Comparison of ENCODE assay signal across 41 cellular contexts in genomic region chr6:160306284-160306683, GRCh38. TPM values are rescaled to one million over a fixed set of nuclear protein-coding genes. Genes with fewer than 3 reads are reported as not detected.
A peak's percentile ranks its signal among the peaks of the same experiment; 100 is the strongest.
DNase-seq lines count a peak whose midpoint lies in the region; ATAC-seq, FAIRE-seq and TF ChIP-seq lines count a peak whose summit lies in the region.
"Had no signal": no experiment of that assay in that cellular context is flagged by ENCODE, and none has a peak within 500 bp of the region (broad histone marks: within the 10 kb centered on the region; RNA-seq: fewer than 3 reads in every experiment).

No MANE protein-coding gene starts in this region.

- H4K20me1 ChIP-seq in GM23338 (replicated peaks; ENCODE audit: insufficient read depth): no peaks in the 10 kb centered on the region

- WGBS in psoas muscle, 3 donors: 22 to 45% (median 26%) methylated on average over 4 of the region's 4 CpGs

- peaks cover 41% of the 10 kb centered on the region for H3K9me3 Mint-ChIP-seq in GM23338

- H3K4me1 Mint-ChIP-seq in GM23338: peaks cover 2% of the 10 kb centered on the region; the same call in 1 of the 3 replicates
- H3K4me1 Mint-ChIP-seq: activated B cell treated with CpG ODN at 0.5 μM for 24 hours; activated CD4-positive, alpha-beta T cell treated with anti-CD3 and anti-CD28 coated beads, Interleukin-2, amount 10 ng/mL, durations not matched to agents 7 days and 5 days; activated CD8-positive, alpha-beta memory T cell treated with anti-CD3 and anti-CD28 coated beads, Interleukin-2, amount 10 ng/mL, durations not matched to agents 7 days and 5 days; CD4-positive, alpha-beta memory T cell; central memory CD8-positive, alpha-beta T cell; IgD-negative memory B cell; naive B cell had no signal

- H3K4me3 Mint-ChIP-seq in GM23338: no peak overlapping the region
- H3K4me3 Mint-ChIP-seq: activated B cell treated with CpG ODN at 0.5 μM for 24 hours; activated CD4-positive, alpha-beta T cell treated with anti-CD3 and anti-CD28 coated beads, Interleukin-2, amount 10 ng/mL, durations not matched to agents 7 days and 5 days; activated CD8-positive, alpha-beta memory T cell treated with anti-CD3 and anti-CD28 coated beads, Interleukin-2, amount 10 ng/mL, durations not matched to agents 7 days and 5 days; activated T-cell treated with anti-CD3 and anti-CD28 coated beads, Interleukin-2, amount 50 U/mL, for 4 hours; CD4-positive, alpha-beta memory T cell; central memory CD8-positive, alpha-beta T cell; naive B cell had no signal

- H3K27me3 ChIP-seq in GM23338 (ENCODE audit: insufficient read depth) (no peaks in the 10 kb centered on the region), psoas muscle (ENCODE audit: insufficient read depth in 3 of 3, low read length in 2 of 3) (no peaks in the 10 kb centered on the region)
- H3K27me3 ChIP-seq: neutrophil, SJSA1, vagina had no signal

- no peaks in the 10 kb centered on the region for H3K36me3 ChIP-seq in GM23338 (ENCODE audit: insufficient read depth)
- H3K36me3 ChIP-seq in psoas muscle (ENCODE audit: insufficient read depth in 1 of 2, low read depth in 1 of 2): no peaks in the 10 kb centered on the region
- H3K36me3 ChIP-seq in kidney (ENCODE audit: control insufficient read depth in 1 of 2, insufficient read depth in 2 of 2, low read length in 2 of 2): no peaks in the 10 kb centered on the region
- H3K36me3 ChIP-seq: neutrophil, SJSA1, thoracic aorta, vagina had no signal

- H2AFZ ChIP-seq in GM23338: peak overlapping the region; percentile 76; the same call in 1 of the 2 replicates

- no peak overlapping the region for H3K9ac ChIP-seq in kidney (ENCODE audit: low read length in 2 of 2)

- ATAC-seq in GM23338: no peak
- ATAC-seq in psoas muscle: peak in 3 of 4 donors; percentile 26 to 42 (median 34)
- ATAC-seq: activated CD8-positive, alpha-beta memory T cell treated with anti-CD3 and anti-CD28 coated beads, Interleukin-2, amount 10 ng/mL, durations not matched to agents 7 days and 5 days; activated T-cell treated with anti-CD3 and anti-CD28 coated beads, Interleukin-2, amount 50 U/mL, for 4 hours; esophagus mucosa; left lobe of liver; stimulated activated naive CD8-positive, alpha-beta T cell treated with anti-CD3 and anti-CD28 coated beads, Interleukin-15, Interleukin-2, amounts not matched to agents 100 U/mL and 50 U/mL, for 24 hours had no signal

- peaks cover 26% of the 10 kb centered on the region for H3K36me3 Mint-ChIP-seq in GM23338 (ENCODE audit: low read depth)
- H3K36me3 Mint-ChIP-seq: activated CD8-positive, alpha-beta memory T cell treated with anti-CD3 and anti-CD28 coated beads, Interleukin-2, amount 10 ng/mL, durations not matched to agents 7 days and 5 days had no signal

- H3K27ac ChIP-seq in GM23338 (ENCODE audit: low read depth) (no peak overlapping the region), psoas muscle (no peak overlapping the region), kidney (ENCODE audit: low read depth in 2 of 2, low read length in 2 of 2) (no peak overlapping the region)
- H3K27ac ChIP-seq: neutrophil, SJSA1, vagina had no signal

- no peak for TF ChIP-seq CTCF in GM23338 (conservative IDR thresholded peaks at IDR 0.05; ENCODE audit: low read depth in 2 of 2)
- no peak for TF ChIP-seq CTCF in psoas muscle (IDR thresholded peaks at IDR 0.05)
- no peak for TF ChIP-seq CTCF in kidney (IDR thresholded peaks at IDR 0.05; ENCODE audit: borderline replicate concordance, extremely low read depth, insufficient read depth)

- H3K79me2 ChIP-seq in GM23338 (replicated peaks; ENCODE audit: insufficient read depth): no peaks in the 10 kb centered on the region

- no peak for FAIRE-seq in kidney (lab: Jason Lieb, UNC)
- FAIRE-seq: GM18507, GM19239 had no signal

- H3K4me1 ChIP-seq in GM23338 (ENCODE audit: insufficient read depth): no peaks in the 10 kb centered on the region
- peaks cover under 1% of the 10 kb centered on the region for H3K4me1 ChIP-seq in psoas muscle
- H3K4me1 ChIP-seq in kidney (ENCODE audit: control insufficient read depth in 1 of 2, insufficient read depth in 1 of 2, low read depth in 1 of 2, low read length in 2 of 2): peaks cover 0 to 3% of the 10 kb centered on the region in 2 donors
- H3K4me1 ChIP-seq: SJSA1, vagina had no signal

- H3K9me3 ChIP-seq in psoas muscle (peaks cover 15% of the 10 kb centered on the region), kidney (ENCODE audit: control insufficient read depth in 1 of 2, low read length in 2 of 2) (peaks cover 0 to 4% of the 10 kb centered on the region in 2 donors)
- H3K9me3 ChIP-seq: neutrophil, thoracic aorta, vagina had no signal

- no peaks in the 10 kb centered on the region for H3F3A ChIP-seq in GM23338 (replicated peaks; ENCODE audit: low read depth)

- H3K4me2 ChIP-seq in GM23338: no peak overlapping the region
- H3K4me2 ChIP-seq: smooth muscle cell had no signal

- H3K27ac Mint-ChIP-seq in GM23338: no peak overlapping the region
- H3K27ac Mint-ChIP-seq: activated B cell treated with CpG ODN at 0.5 μM for 24 hours; activated CD4-positive, alpha-beta T cell treated with anti-CD3 and anti-CD28 coated beads, Interleukin-2, amount 10 ng/mL, durations not matched to agents 7 days and 5 days; activated CD8-positive, alpha-beta memory T cell treated with anti-CD3 and anti-CD28 coated beads, Interleukin-2, amount 10 ng/mL, durations not matched to agents 7 days and 5 days; IgD-negative memory B cell; naive B cell had no signal

- H3K9me2 ChIP-seq in GM23338 (ENCODE audit: insufficient read depth): no peaks in the 10 kb centered on the region

- H3K4me3 ChIP-seq in GM23338: no peak overlapping the region
- H3K4me3 ChIP-seq in psoas muscle: no peak overlapping the region
- H3K4me3 ChIP-seq in kidney (ENCODE audit: low read length in 2 of 2): no peak overlapping the region
- H3K4me3 ChIP-seq: SJSA1, smooth muscle cell, thoracic aorta, vagina had no signal

- intact Hi-C loops in psoas muscle (cut with DNase I): no loop called here
- intact Hi-C loops in kidney (cut with DNase I): no loop called here

- DNase-seq in GM23338 (ENCODE audit: low spot score) (no peak), foreskin melanocyte (peak; percentile 7), midbrain (lab: John Stamatoyannopoulos, UW) (peak; percentile 27), psoas muscle (no peak), SHP77 treated with DMSO at 0.1 percent for 48 hours (lab: John Stamatoyannopoulos, UW) (no peak), OCI-M2 (lab: John Stamatoyannopoulos, UW; ENCODE audit: unreplicated experiment) (no peak), kidney (no peak)
- no peak for DNase-seq in stimulated activated CD4-positive, alpha-beta T cell treated with anti-CD3 and anti-CD28 coated beads, Interleukin-15, amount 100 ng/mL, for 24 hours
- DNase-seq: activated B cell treated with CpG ODN at 0.5 μM for 24 hours; activated CD4-positive, alpha-beta T cell treated with anti-CD3 and anti-CD28 coated beads, Interleukin-2, amount 10 ng/mL, durations not matched to agents 7 days and 5 days; activated CD8-positive, alpha-beta memory T cell treated with anti-CD3 and anti-CD28 coated beads, Interleukin-2, amount 10 ng/mL, durations not matched to agents 7 days and 5 days; activated gamma-delta T cell treated with Interleukin-2 at 50 U/mL for 16 hours; activated T-cell treated with anti-CD3 and anti-CD28 coated beads, Interleukin-2, amount 50 U/mL, for 4 hours; AML-193; CD4-positive, alpha-beta memory T cell; EL; foreskin fibroblast; GOT3; mesenchymal stem cell; naive B cell; NCI-H1092; NCI-H1694 treated with DMSO at 0.1 percent for 48 hours; NCI-H446 treated with DMSO at 0.1 percent for 48 hours; retina; RPMI8226; stimulated activated CD4-positive, alpha-beta T cell treated with anti-CD3 and anti-CD28 coated beads, Interleukin-1b, Interleukin-23, amount 100 ng/mL, for 48 hours; stimulated activated naive CD8-positive, alpha-beta T cell treated with anti-CD3 and anti-CD28 coated beads, Interleukin-15, Interleukin-2, amounts not matched to agents 100 U/mL and 50 U/mL, for 24 hours; T-helper 1 cell had no signal

- no peaks in the 10 kb centered on the region for H3K27me3 Mint-ChIP-seq in GM23338 (ENCODE audit: insufficient read depth, low read depth, poor library complexity)
- H3K27me3 Mint-ChIP-seq: activated B cell treated with CpG ODN at 0.5 μM for 24 hours had no signal

TF ChIP-seq in GM23338, 12 proteins besides CTCF, POLR2A, EP300 and RAD21:
- TF ChIP-seq, protein P1, sequence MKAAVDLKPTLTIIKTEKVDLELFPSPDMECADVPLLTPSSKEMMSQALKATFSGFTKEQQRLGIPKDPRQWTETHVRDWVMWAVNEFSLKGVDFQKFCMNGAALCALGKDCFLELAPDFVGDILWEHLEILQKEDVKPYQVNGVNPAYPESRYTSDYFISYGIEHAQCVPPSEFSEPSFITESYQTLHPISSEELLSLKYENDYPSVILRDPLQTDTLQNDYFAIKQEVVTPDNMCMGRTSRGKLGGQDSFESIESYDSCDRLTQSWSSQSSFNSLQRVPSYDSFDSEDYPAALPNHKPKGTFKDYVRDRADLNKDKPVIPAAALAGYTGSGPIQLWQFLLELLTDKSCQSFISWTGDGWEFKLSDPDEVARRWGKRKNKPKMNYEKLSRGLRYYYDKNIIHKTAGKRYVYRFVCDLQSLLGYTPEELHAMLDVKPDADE (IDR thresholded peaks at IDR 0.05): no peak
- TF ChIP-seq EZH2 (IDR thresholded peaks at IDR 0.05; ENCODE audit: low read depth, unreplicated experiment): no peak
- no peak for TF ChIP-seq POLR2AphosphoS5 (IDR thresholded peaks at IDR 0.05; ENCODE audit: low read depth)

RNA-seq across cellular contexts. Expression of gene SLC22A3, which starts 41.9 kb away (rescaled TPM):
- 2.4 and 3.2 TPM in 2 replicates for total RNA-seq in GM23338 (2014; rRNA removed; shearing (Covaris generic))
- polyA plus RNA-seq in GM23338 (2016; fragmentation: Nextera tagmentation; extraction: Ambion mirVana): 0.61 and 0.78 TPM in 2 replicates
- total RNA-seq in psoas muscle: 10 to 100 TPM; 45.4 to 91.9 (median 54.8) TPM
- polyA plus RNA-seq in psoas muscle: 100 to 1,000 TPM in 1 of 3 donors, 10 to 100 TPM in 2; 43.7 to 121 (median 45.6) TPM
- 6.4 TPM for total RNA-seq in kidney
- polyA plus RNA-seq in kidney (ENCODE audit: insufficient read depth, low read depth, low replicate concordance): 7.4 TPM
- total RNA-seq: A673; activated B cell treated with CpG ODN at 0.5 μM for 24 hours; activated CD4-positive, alpha-beta T cell treated with anti-CD3 and anti-CD28 coated beads, Interleukin-2, amount 10 ng/mL, durations not matched to agents 7 days and 5 days; activated CD8-positive, alpha-beta memory T cell treated with anti-CD3 and anti-CD28 coated beads, Interleukin-2, amount 10 ng/mL, durations not matched to agents 7 days and 5 days; CD4-positive, alpha-beta memory T cell; SJSA1 had no signal
- polyA plus RNA-seq: IgD-negative memory B cell had no signal

RNA-seq across cellular contexts. Expression of gene SLC22A2, which starts 47.7 kb away (rescaled TPM):
- total RNA-seq in GM23338 (2014; rRNA removed; shearing (Covaris generic)): 0.35 and 1.1 TPM in 2 replicates
- polyA plus RNA-seq in GM23338 (2016; fragmentation: Nextera tagmentation; extraction: Ambion mirVana) (0.94 and 1.4 TPM in 2 replicates), psoas muscle (under 1 TPM in 2 of 3 donors, not detected in 1; 0.06 to 0.10 TPM), kidney (ENCODE audit: insufficient read depth, low read depth, low replicate concordance) (73.7 TPM)
- total RNA-seq in psoas muscle (under 1 TPM; 0.39 to 0.75 (median 0.50) TPM), kidney (27.9 TPM)
- total RNA-seq: A673; activated B cell treated with CpG ODN at 0.5 μM for 24 hours; activated CD4-positive, alpha-beta T cell treated with anti-CD3 and anti-CD28 coated beads, Interleukin-2, amount 10 ng/mL, durations not matched to agents 7 days and 5 days; activated CD8-positive, alpha-beta memory T cell treated with anti-CD3 and anti-CD28 coated beads, Interleukin-2, amount 10 ng/mL, durations not matched to agents 7 days and 5 days; activated T-cell treated with anti-CD3 and anti-CD28 coated beads, Interleukin-2, amount 50 U/mL, for 4 hours; CD4-positive, alpha-beta memory T cell; esophagus mucosa; HT-29; left lobe of liver; SJSA1; thoracic aorta; vagina had no signal
- polyA plus RNA-seq: CD4-positive, alpha-beta memory T cell; IgD-negative memory B cell had no signal

Comparison
In these comparisons a context has a peak if more than half of its experiments do, and no peak if none do; other contexts are left out.
1. DNase-seq: peak in foreskin melanocyte (single experiment) and midbrain (single experiment); none in GM23338 (single experiment), psoas muscle (0 of 2), SHP77 treated with DMSO at 0.1 percent for 48 hours (single experiment), OCI-M2 (single experiment), stimulated activated CD4-positive, alpha-beta T cell treated with anti-CD3 and anti-CD28 coated beads, Interleukin-15, amount 100 ng/mL, for 24 hours (single experiment) and kidney (single experiment).
2. RNA of gene SLC22A2, which starts 47.7 kb away (total RNA-seq): 27.9 TPM in kidney (single experiment); 0.35 to 1.1 TPM in GM23338 and 0.39 to 0.75 TPM in psoas muscle; every median in the first group is over 10 times any median in the second.